ENCODE assay signal across 26 cellular contexts in genomic region chr15:74412159-74412558, GRCh38. TPM values are rescaled to one million over a fixed set of nuclear protein-coding genes. Genes with fewer than 3 reads are reported as not detected.
"Had no signal": no experiment of that assay in that cellular context is flagged by ENCODE, and none has a peak within 500 bp of the region (broad histone marks: within the 10 kb centered on the region; RNA-seq: fewer than 3 reads in every experiment).

No MANE protein-coding gene starts in this region.

- H3K79me2 ChIP-seq: parathyroid adenoma had no signal

- DNase-seq: activated CD4-positive, alpha-beta T cell treated with anti-CD3 and anti-CD28 coated beads for 36 hours; activated CD4-positive, alpha-beta T cell treated with anti-CD3 and anti-CD28 coated beads, Interleukin-2, amount 50 U/mL, for 48 hours; activated naive CD4-positive, alpha-beta T cell; activated naive CD8-positive, alpha-beta T cell treated with anti-CD3 and anti-CD28 coated beads, Interleukin-2, amount 10 ng/mL, durations not matched to agents 7 days and 5 days; activated T-cell treated with anti-CD3 and anti-CD28 coated beads for 4 hours; aorta; erythroblast; foreskin melanocyte; glutamatergic neuron; hypothalamus; lower lobe of right lung; natural killer cell; stimulated activated CD4-positive, alpha-beta T cell treated with anti-CD3 and anti-CD28 coated beads, Interleukin-4, amount 100 ng/mL, for 4 hours; stimulated activated naive CD4-positive, alpha-beta T cell; substantia nigra; T-helper 2 cell; transverse colon had no signal

- H3K4me1 ChIP-seq: breast epithelium, lower lobe of right lung, transverse colon, vagina had no signal

- H3K27ac ChIP-seq: breast epithelium, coronary artery, lower lobe of right lung, neutrophil, parathyroid adenoma, transverse colon, vagina, VCaP had no signal

- H3K36me3 ChIP-seq: breast epithelium, neutrophil, transverse colon, vagina had no signal

- H3K27me3 ChIP-seq: breast epithelium, neutrophil, transverse colon, vagina had no signal

- H3K27me3 Mint-ChIP-seq: activated CD4-positive, alpha-beta T cell treated with anti-CD3 and anti-CD28 coated beads for 36 hours; activated naive CD8-positive, alpha-beta T cell treated with anti-CD3 and anti-CD28 coated beads, Interleukin-2, amount 10 ng/mL, durations not matched to agents 7 days and 5 days; activated T-helper 17 cell treated with anti-CD3 and anti-CD28 coated beads, Interleukin-2, amount 50 U/mL, for 72 hours had no signal

- H3K4me3 Mint-ChIP-seq: activated CD4-positive, alpha-beta T cell treated with anti-CD3 and anti-CD28 coated beads for 36 hours; activated naive CD8-positive, alpha-beta T cell treated with anti-CD3 and anti-CD28 coated beads, Interleukin-2, amount 10 ng/mL, durations not matched to agents 7 days and 5 days; activated T-helper 17 cell treated with anti-CD3 and anti-CD28 coated beads, Interleukin-2, amount 50 U/mL, for 72 hours; natural killer cell had no signal

- H3K36me3 Mint-ChIP-seq: natural killer cell had no signal

- H3K27ac Mint-ChIP-seq: activated CD4-positive, alpha-beta T cell treated with anti-CD3 and anti-CD28 coated beads for 36 hours; natural killer cell had no signal

- ATAC-seq: activated CD4-positive, alpha-beta T cell treated with anti-CD3 and anti-CD28 coated beads for 36 hours; activated T-helper 17 cell treated with anti-CD3 and anti-CD28 coated beads, Interleukin-2, amount 50 U/mL, for 72 hours; lower lobe of right lung; natural killer cell; sciatic nerve had no signal

- H3K9me3 ChIP-seq: breast epithelium, lower lobe of right lung, neutrophil, transverse colon, vagina had no signal

- H2AFZ ChIP-seq: parathyroid adenoma had no signal

- H3K4me3 ChIP-seq: breast epithelium, coronary artery, lower lobe of right lung, transverse colon, vagina had no signal

- H3K9ac ChIP-seq: parathyroid adenoma had no signal

- H3K9me3 Mint-ChIP-seq: activated naive CD8-positive, alpha-beta T cell treated with anti-CD3 and anti-CD28 coated beads, Interleukin-2, amount 10 ng/mL, durations not matched to agents 7 days and 5 days; activated T-helper 17 cell treated with anti-CD3 and anti-CD28 coated beads, Interleukin-2, amount 50 U/mL, for 72 hours; natural killer cell had no signal

RNA-seq across cellular contexts. Expression of gene CYP11A1, which starts 44.7 kb away (rescaled TPM):
- total RNA-seq: activated CD4-positive, alpha-beta T cell treated with anti-CD3 and anti-CD28 coated beads for 36 hours; activated naive CD8-positive, alpha-beta T cell treated with anti-CD3 and anti-CD28 coated beads, Interleukin-2, amount 10 ng/mL, durations not matched to agents 7 days and 5 days; activated T-helper 17 cell treated with anti-CD3 and anti-CD28 coated beads, Interleukin-2, amount 50 U/mL, for 72 hours had no signal
- polyA plus RNA-seq: keratinocyte had no signal
